ENCODE assay signal across 26 cellular contexts in genomic region chr13:110240352-110240751, GRCh38.
DNase-seq lines count a peak whose midpoint lies in the region; TF ChIP-seq lines count a peak whose summit lies in the region.
"Had no signal": no experiment of that assay in that cellular context is flagged by ENCODE, and none has a peak within 500 bp of the region (broad histone marks: within the 10 kb centered on the region; RNA-seq: fewer than 3 reads in every experiment).

No MANE protein-coding gene starts in this region.

- H3K4me1 ChIP-seq in ascending aorta (peaks cover 26 to 63% of the 10 kb centered on the region in 2 donors), esophagus muscularis mucosa (peaks cover 80 to 90% (median 83%) of the 10 kb centered on the region in 4 donors), tibial artery (peaks cover 6 to 100% (median 68%) of the 10 kb centered on the region in 4 donors)
- H3K4me1 ChIP-seq: Caco-2, right lobe of liver had no signal

- H3K4me3 ChIP-seq in ascending aorta (no peak overlapping the region), esophagus muscularis mucosa (no peak overlapping the region), tibial artery (no peak overlapping the region)
- H3K4me3 ChIP-seq: right lobe of liver, SJCRH30, tibial nerve had no signal

- intact Hi-C loops in ascending aorta (cut with DNase I): no loop called here
- intact Hi-C loops in esophagus muscularis mucosa (cut with DNase I): no loop called here
- intact Hi-C loops in tibial artery (cut with DNase I; ENCODE audit: low total_unique reads): no loop called here

- H3K4me3 Mint-ChIP-seq in osteocyte (ENCODE audit: unreplicated experiment): no peak overlapping the region
- H3K4me3 Mint-ChIP-seq: activated B cell treated with CpG ODN at 0.5 μM for 24 hours; activated naive CD8-positive, alpha-beta T cell had no signal

- H3K4me1 Mint-ChIP-seq in osteocyte (ENCODE audit: unreplicated experiment): peaks cover 59% of the 10 kb centered on the region
- H3K4me1 Mint-ChIP-seq: activated B cell treated with CpG ODN at 0.5 μM for 24 hours had no signal

- peaks cover 7 to 9% of the 10 kb centered on the region in 2 donors for H3K36me3 ChIP-seq in ascending aorta
- H3K36me3 ChIP-seq in esophagus muscularis mucosa: peaks cover 0 to 26% (median 17%) of the 10 kb centered on the region in 4 donors
- H3K36me3 ChIP-seq in tibial artery: peaks cover 0 to 6% (median 0%) of the 10 kb centered on the region in 3 donors
- H3K36me3 ChIP-seq: right lobe of liver had no signal

- peak overlapping the region; percentile 71 to 91 for H3K27ac ChIP-seq in ascending aorta
- peak overlapping the region; percentile 74 to 86 (median 83) for H3K27ac ChIP-seq in esophagus muscularis mucosa (replicated peaks in 1 of 4)
- H3K27ac ChIP-seq in tibial artery: peak overlapping the region; percentile 82 to 91
- no peak overlapping the region for H3K27ac ChIP-seq in substantia nigra (ENCODE audit: low read depth, low read length, poor library complexity, severe bottlenecking)
- H3K27ac ChIP-seq: C4-2B, HL-60, SJCRH30 had no signal

- no peak for TF ChIP-seq CTCF in ascending aorta (IDR thresholded peaks at IDR 0.05)
- no peak for TF ChIP-seq CTCF in esophagus muscularis mucosa (IDR thresholded peaks at IDR 0.05)
- TF ChIP-seq CTCF in osteocyte (IDR thresholded peaks at IDR 0.05): no peak
- TF ChIP-seq CTCF in tibial artery (IDR thresholded peaks at IDR 0.05): no peak

- H3K9me3 Mint-ChIP-seq in osteocyte (ENCODE audit: unreplicated experiment): no peaks in the 10 kb centered on the region
- H3K9me3 Mint-ChIP-seq: activated B cell treated with CpG ODN at 0.5 μM for 24 hours had no signal

- 73% methylated on average over 9 of the region's 10 CpGs for WGBS in esophagus muscularis mucosa

- H3K27ac Mint-ChIP-seq in osteocyte (ENCODE audit: unreplicated experiment): peak overlapping the region; percentile 89
- H3K27ac Mint-ChIP-seq: activated B cell treated with CpG ODN at 0.5 μM for 24 hours; activated naive CD8-positive, alpha-beta T cell had no signal

- peak in 1 of 2 donors; percentile 70 for DNase-seq in ascending aorta (ENCODE audit: low spot score in 2 of 2)
- DNase-seq in esophagus muscularis mucosa (ENCODE audit: extremely low spot score): peak; percentile 82
- no peak for DNase-seq in osteocyte (ENCODE audit: extremely low spot score, unreplicated experiment)
- DNase-seq in tibial artery: no peak
- no peak for DNase-seq in substantia nigra (lab: John Stamatoyannopoulos, UW)
- no peak for DNase-seq in activated T-cell treated with anti-CD3 and anti-CD28 coated beads, Interleukin-2, amount 50 U/mL, for 48 hours
- no peak for DNase-seq in glomerular visceral epithelial cell (ENCODE audit: extremely low spot score)
- DNase-seq: activated B cell treated with CpG ODN at 0.5 μM for 24 hours; activated effector memory CD4-positive, alpha-beta T cell treated with Interleukin-2 at 50 U/mL for 16 hours; Caco-2; central memory CD4-positive, alpha-beta T cell; DMS79; Karpas-422; mammary epithelial cell; NCI-H1436; NCI-H2081 treated with DMSO at 0.1 percent for 48 hours; NCI-H226; NCI-H748 treated with DMSO at 0.1 percent for 48 hours; right lobe of liver; SJCRH30; stimulated activated CD4-positive, alpha-beta T cell treated with anti-CD3 and anti-CD28 coated beads, Interleukin-4, amount 100 ng/mL, for 4 hours; stimulated activated naive CD4-positive, alpha-beta T cell had no signal

- H3K27me3 ChIP-seq in ascending aorta (no peaks in the 10 kb centered on the region), esophagus muscularis mucosa (no peaks in the 10 kb centered on the region), tibial artery (no peaks in the 10 kb centered on the region)
- H3K27me3 ChIP-seq: right lobe of liver, SJCRH30, tibial nerve had no signal

- no peaks in the 10 kb centered on the region for H3K27me3 Mint-ChIP-seq in osteocyte (ENCODE audit: unreplicated experiment)

- TF ChIP-seq POLR2A in esophagus muscularis mucosa (IDR thresholded peaks at IDR 0.05; ENCODE audit: low read depth): no peak

- H3K9me3 ChIP-seq in ascending aorta (no peaks in the 10 kb centered on the region), esophagus muscularis mucosa (no peaks in the 10 kb centered on the region), tibial artery (no peaks in the 10 kb centered on the region)
- H3K9me3 ChIP-seq: Caco-2, right lobe of liver, SJCRH30, tibial nerve had no signal

- TF ChIP-seq EP300 in esophagus muscularis mucosa (IDR thresholded peaks at IDR 0.05): no peak

- peaks cover 39% of the 10 kb centered on the region for H3K36me3 Mint-ChIP-seq in osteocyte (ENCODE audit: unreplicated experiment)
- H3K36me3 Mint-ChIP-seq: activated naive CD8-positive, alpha-beta T cell had no signal
